In genomic region chr7:101418694-101419093, GRCh38 we compare ENCODE assay signal across 27 cellular contexts. TPM values are rescaled to one million over a fixed set of nuclear protein-coding genes. Genes with fewer than 3 reads are reported as not detected.
"Had no signal": no experiment of that assay in that cellular context is flagged by ENCODE, and none has a peak within 500 bp of the region (broad histone marks: within the 10 kb centered on the region; RNA-seq: fewer than 3 reads in every experiment).

No MANE protein-coding gene starts in this region.

- H3K4me1 Mint-ChIP-seq: activated CD8-positive, alpha-beta memory T cell treated with anti-CD3 and anti-CD28 coated beads, Interleukin-2, amount 10 ng/mL, durations not matched to agents 7 days and 5 days; activated naive CD4-positive, alpha-beta T cell treated with anti-CD3 and anti-CD28 coated beads, Interleukin-2, amount 50 U/mL, for 24 hours; central memory CD8-positive, alpha-beta T cell had no signal

- H3K4me3 ChIP-seq: esophagus squamous epithelium, left lung, lung, ovary, right lobe of liver, testis, transverse colon had no signal

- H3K27me3 ChIP-seq: neutrophil, ovary, right lobe of liver, testis had no signal

- ATAC-seq: activated CD8-positive, alpha-beta memory T cell treated with anti-CD3 and anti-CD28 coated beads, Interleukin-2, amount 10 ng/mL, durations not matched to agents 7 days and 5 days; activated CD8-positive, alpha-beta T cell treated with anti-CD3 and anti-CD28 coated beads for 36 hours; left lung; natural killer cell treated with Interleukin-12 subunit alpha and Interleukin-12 subunit beta and Interleukin-15 and Interleukin-18, amount 100 ng/mL, for 72 hours; stimulated activated naive CD8-positive, alpha-beta T cell treated with anti-CD3 and anti-CD28 coated beads, Interleukin-15, Interleukin-2, amounts not matched to agents 100 U/mL and 50 U/mL, for 24 hours had no signal

- H3K4me1 ChIP-seq: esophagus squamous epithelium, left lung, right lobe of liver, testis, transverse colon had no signal

- H3K27me3 Mint-ChIP-seq: progenitor cell of endocrine pancreas had no signal

- DNase-seq: activated CD4-positive, alpha-beta T cell treated with anti-CD3 and anti-CD28 coated beads for 1 hour; activated CD4-positive, alpha-beta T cell treated with anti-CD3 and anti-CD28 coated beads, Interleukin-2, amount 50 U/mL, for 1 hour; activated CD8-positive, alpha-beta memory T cell treated with anti-CD3 and anti-CD28 coated beads, Interleukin-2, amount 10 ng/mL, durations not matched to agents 7 days and 5 days; activated CD8-positive, alpha-beta T cell treated with anti-CD3 and anti-CD28 coated beads for 36 hours; activated T-cell treated with anti-CD3 and anti-CD28 coated beads, Interleukin-2, amount 50 U/mL, for 48 hours; anterior cingulate cortex; dermis blood vessel endothelial cell; effector CD4-positive, alpha-beta T cell; esophagus squamous epithelium; mesendoderm; ovary; right lobe of liver; stimulated activated CD4-positive, alpha-beta T cell treated with anti-CD3 and anti-CD28 coated beads, Interleukin-4, amount 100 ng/mL, for 1 hour; stimulated activated naive CD8-positive, alpha-beta T cell treated with anti-CD3 and anti-CD28 coated beads, Interleukin-15, Interleukin-2, amounts not matched to agents 100 U/mL and 50 U/mL, for 24 hours; T1000; testis; transverse colon had no signal

- H3K4me3 Mint-ChIP-seq: activated CD8-positive, alpha-beta memory T cell treated with anti-CD3 and anti-CD28 coated beads, Interleukin-2, amount 10 ng/mL, durations not matched to agents 7 days and 5 days; activated CD8-positive, alpha-beta T cell treated with anti-CD3 and anti-CD28 coated beads for 36 hours; activated naive CD4-positive, alpha-beta T cell treated with anti-CD3 and anti-CD28 coated beads, Interleukin-2, amount 50 U/mL, for 24 hours; central memory CD8-positive, alpha-beta T cell; natural killer cell treated with Interleukin-12 subunit alpha and Interleukin-12 subunit beta and Interleukin-15 and Interleukin-18, amount 100 ng/mL, for 72 hours had no signal

- H3K27ac ChIP-seq: epithelial cell of prostate, esophagus squamous epithelium, left lung, neutrophil, ovary, right lobe of liver, testis, transverse colon had no signal

- H3K36me3 Mint-ChIP-seq: activated CD8-positive, alpha-beta memory T cell treated with anti-CD3 and anti-CD28 coated beads, Interleukin-2, amount 10 ng/mL, durations not matched to agents 7 days and 5 days; activated naive CD4-positive, alpha-beta T cell treated with anti-CD3 and anti-CD28 coated beads, Interleukin-2, amount 50 U/mL, for 24 hours; natural killer cell treated with Interleukin-12 subunit alpha and Interleukin-12 subunit beta and Interleukin-15 and Interleukin-18, amount 100 ng/mL, for 72 hours had no signal

- H3K9me3 Mint-ChIP-seq: activated CD8-positive, alpha-beta T cell treated with anti-CD3 and anti-CD28 coated beads for 36 hours; activated naive CD4-positive, alpha-beta T cell treated with anti-CD3 and anti-CD28 coated beads, Interleukin-2, amount 50 U/mL, for 24 hours; activated T-helper 2 cell treated with anti-CD3 and anti-CD28 coated beads, Interferon-gamma antibody, Interleukin-2, Interleukin-4, amounts not matched to agents 10 μg/mL and 5 μg/mL and 100 μg/mL, durations not matched to agents 14 hours and 24 hours and 36 hours; central memory CD8-positive, alpha-beta T cell; natural killer cell treated with Interleukin-12 subunit alpha and Interleukin-12 subunit beta and Interleukin-15 and Interleukin-18, amount 100 ng/mL, for 72 hours had no signal

- H3K9me3 ChIP-seq: esophagus squamous epithelium, left lung, neutrophil, ovary, right lobe of liver, testis, transverse colon had no signal

- H3K36me3 ChIP-seq: esophagus squamous epithelium, left lung, neutrophil, ovary, right lobe of liver, transverse colon had no signal

- H3K27ac Mint-ChIP-seq: activated CD8-positive, alpha-beta memory T cell treated with anti-CD3 and anti-CD28 coated beads, Interleukin-2, amount 10 ng/mL, durations not matched to agents 7 days and 5 days; activated CD8-positive, alpha-beta T cell treated with anti-CD3 and anti-CD28 coated beads for 36 hours; activated naive CD4-positive, alpha-beta T cell treated with anti-CD3 and anti-CD28 coated beads, Interleukin-2, amount 50 U/mL, for 24 hours; activated T-helper 2 cell treated with anti-CD3 and anti-CD28 coated beads, Interferon-gamma antibody, Interleukin-2, Interleukin-4, amounts not matched to agents 10 μg/mL and 5 μg/mL and 100 μg/mL, durations not matched to agents 14 hours and 24 hours and 36 hours; natural killer cell treated with Interleukin-12 subunit alpha and Interleukin-12 subunit beta and Interleukin-15 and Interleukin-18, amount 100 ng/mL, for 72 hours had no signal

RNA-seq across cellular contexts. Expression of gene COL26A1, which starts 56.0 kb away (rescaled TPM):
- total RNA-seq: activated CD8-positive, alpha-beta memory T cell treated with anti-CD3 and anti-CD28 coated beads, Interleukin-2, amount 10 ng/mL, durations not matched to agents 7 days and 5 days; activated CD8-positive, alpha-beta T cell treated with anti-CD3 and anti-CD28 coated beads for 36 hours; bronchial epithelial cell; dermis blood vessel endothelial cell; esophagus squamous epithelium; natural killer cell treated with Interleukin-12 subunit alpha and Interleukin-12 subunit beta and Interleukin-15 and Interleukin-18, amount 100 ng/mL, for 72 hours; transverse colon had no signal
